In genomic region chr3:78668302-78668701, GRCh38 we compare ENCODE assay signal across 1 cellular context.
TF ChIP-seq lines count a peak whose summit lies in the region.

No MANE protein-coding gene starts in this region.

TF ChIP-seq in HepG2, 621 proteins besides CTCF, POLR2A, EP300 and RAD21 (continued from another document):
- no peak for TF ChIP-seq BRD4 (CRISPR knock-in tag; IDR thresholded peaks at IDR 0.05)
- TF ChIP-seq NFIC (IDR thresholded peaks at IDR 0.05; ENCODE audit: low read length) = 0 out of 2 replicates have a peak, but pooled peaks have one; percentile 49
- peak; percentile 42; the same call in 1 of the 2 replicates for TF ChIP-seq NR2F6 (IDR thresholded peaks at IDR 0.05)
- 0 out of 2 replicates have a peak, but pooled peaks have one; percentile 22 for TF ChIP-seq NR2F6 (CRISPR knock-in tag; IDR thresholded peaks at IDR 0.05)
- TF ChIP-seq AHDC1 (CRISPR knock-in tag; IDR thresholded peaks at IDR 0.05; ENCODE audit: borderline replicate concordance) = peak; percentile 63; the same call in 1 of the 2 replicates
- no peak for TF ChIP-seq ZNF251 (CRISPR knock-in tag; IDR thresholded peaks at IDR 0.05)
- TF ChIP-seq ATRX (CRISPR knock-in tag; IDR thresholded peaks at IDR 0.05; ENCODE audit: borderline replicate concordance) = no peak
- no peak for TF ChIP-seq ZNF639 (CRISPR knock-in tag; conservative IDR thresholded peaks at IDR 0.05)
- TF ChIP-seq, protein P1, sequence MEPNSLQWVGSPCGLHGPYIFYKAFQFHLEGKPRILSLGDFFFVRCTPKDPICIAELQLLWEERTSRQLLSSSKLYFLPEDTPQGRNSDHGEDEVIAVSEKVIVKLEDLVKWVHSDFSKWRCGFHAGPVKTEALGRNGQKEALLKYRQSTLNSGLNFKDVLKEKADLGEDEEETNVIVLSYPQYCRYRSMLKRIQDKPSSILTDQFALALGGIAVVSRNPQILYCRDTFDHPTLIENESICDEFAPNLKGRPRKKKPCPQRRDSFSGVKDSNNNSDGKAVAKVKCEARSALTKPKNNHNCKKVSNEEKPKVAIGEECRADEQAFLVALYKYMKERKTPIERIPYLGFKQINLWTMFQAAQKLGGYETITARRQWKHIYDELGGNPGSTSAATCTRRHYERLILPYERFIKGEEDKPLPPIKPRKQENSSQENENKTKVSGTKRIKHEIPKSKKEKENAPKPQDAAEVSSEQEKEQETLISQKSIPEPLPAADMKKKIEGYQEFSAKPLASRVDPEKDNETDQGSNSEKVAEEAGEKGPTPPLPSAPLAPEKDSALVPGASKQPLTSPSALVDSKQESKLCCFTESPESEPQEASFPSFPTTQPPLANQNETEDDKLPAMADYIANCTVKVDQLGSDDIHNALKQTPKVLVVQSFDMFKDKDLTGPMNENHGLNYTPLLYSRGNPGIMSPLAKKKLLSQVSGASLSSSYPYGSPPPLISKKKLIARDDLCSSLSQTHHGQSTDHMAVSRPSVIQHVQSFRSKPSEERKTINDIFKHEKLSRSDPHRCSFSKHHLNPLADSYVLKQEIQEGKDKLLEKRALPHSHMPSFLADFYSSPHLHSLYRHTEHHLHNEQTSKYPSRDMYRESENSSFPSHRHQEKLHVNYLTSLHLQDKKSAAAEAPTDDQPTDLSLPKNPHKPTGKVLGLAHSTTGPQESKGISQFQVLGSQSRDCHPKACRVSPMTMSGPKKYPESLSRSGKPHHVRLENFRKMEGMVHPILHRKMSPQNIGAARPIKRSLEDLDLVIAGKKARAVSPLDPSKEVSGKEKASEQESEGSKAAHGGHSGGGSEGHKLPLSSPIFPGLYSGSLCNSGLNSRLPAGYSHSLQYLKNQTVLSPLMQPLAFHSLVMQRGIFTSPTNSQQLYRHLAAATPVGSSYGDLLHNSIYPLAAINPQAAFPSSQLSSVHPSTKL (CRISPR knock-in tag; IDR thresholded peaks at IDR 0.05) = peak; percentile 91
- TF ChIP-seq, protein P2, sequence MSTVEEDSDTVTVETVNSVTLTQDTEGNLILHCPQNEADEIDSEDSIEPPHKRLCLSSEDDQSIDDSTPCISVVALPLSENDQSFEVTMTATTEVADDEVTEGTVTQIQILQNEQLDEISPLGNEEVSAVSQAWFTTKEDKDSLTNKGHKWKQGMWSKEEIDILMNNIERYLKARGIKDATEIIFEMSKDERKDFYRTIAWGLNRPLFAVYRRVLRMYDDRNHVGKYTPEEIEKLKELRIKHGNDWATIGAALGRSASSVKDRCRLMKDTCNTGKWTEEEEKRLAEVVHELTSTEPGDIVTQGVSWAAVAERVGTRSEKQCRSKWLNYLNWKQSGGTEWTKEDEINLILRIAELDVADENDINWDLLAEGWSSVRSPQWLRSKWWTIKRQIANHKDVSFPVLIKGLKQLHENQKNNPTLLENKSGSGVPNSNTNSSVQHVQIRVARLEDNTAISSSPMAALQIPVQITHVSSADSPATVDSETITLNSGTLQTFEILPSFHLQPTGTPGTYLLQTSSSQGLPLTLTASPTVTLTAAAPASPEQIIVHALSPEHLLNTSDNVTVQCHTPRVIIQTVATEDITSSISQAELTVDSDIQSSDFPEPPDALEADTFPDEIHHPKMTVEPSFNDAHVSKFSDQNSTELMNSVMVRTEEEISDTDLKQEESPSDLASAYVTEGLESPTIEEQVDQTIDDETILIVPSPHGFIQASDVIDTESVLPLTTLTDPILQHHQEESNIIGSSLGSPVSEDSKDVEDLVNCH (CRISPR knock-in tag; IDR thresholded peaks at IDR 0.05) = no peak
- no peak for TF ChIP-seq TAF15 (IDR thresholded peaks at IDR 0.05; ENCODE audit: low read depth, low read length, poor library complexity, severe bottlenecking)
- TF ChIP-seq KAT8 (CRISPR knock-in tag; IDR thresholded peaks at IDR 0.05) = peak; percentile 19; the same call in 1 of the 2 replicates
- no peak for TF ChIP-seq MED8 (CRISPR knock-in tag; IDR thresholded peaks at IDR 0.05; ENCODE audit: insufficient replicate concordance)
- no peak for TF ChIP-seq XBP1 (CRISPR knock-in tag; IDR thresholded peaks at IDR 0.05)
- TF ChIP-seq SP5 (CRISPR knock-in tag; IDR thresholded peaks at IDR 0.05; ENCODE audit: borderline replicate concordance, low read depth) = no peak
TF ChIP-seq in HepG2: peak in this region for 71.
